ENCODE assay signal across 7 cellular contexts in genomic region chr9:107336718-107337360, GRCh38. TPM values are rescaled to one million over a fixed set of nuclear protein-coding genes. Genes with fewer than 3 reads are reported as not detected.
DNase-seq lines count a peak whose midpoint lies in the region; ATAC-seq and TF ChIP-seq lines count a peak whose summit lies in the region.

No MANE protein-coding gene starts in this region.

- WGBS in psoas muscle, 3 donors, result 34 to 48% (median 47%) methylated on average over 6 of the region's 6 CpGs

- H3K27me3 ChIP-seq in psoas muscle (ENCODE audit: insufficient read depth in 3 of 3, low read length in 2 of 3), result no peaks in the 10 kb centered on the region

- peaks cover 6 to 39% of the 10 kb centered on the region in 2 donors for H3K36me3 ChIP-seq in psoas muscle (ENCODE audit: insufficient read depth in 1 of 2, low read depth in 1 of 2)

- peak; percentile 59 for DNase-seq in ELR (ENCODE audit: low read depth)
- DNase-seq in epithelial cell of prostate (ENCODE audit: low read depth, low spot score), result peak; percentile 86
- peak in 1 of 2 donors; percentile 34 for DNase-seq in psoas muscle
- DNase-seq in NCI-H510A treated with DMSO at 0.1 percent for 48 hours (lab: John Stamatoyannopoulos, UW), result no peak
- DNase-seq in iPS-NIHi7 (ENCODE audit: extremely low spot score), result no peak

- no peaks in the 10 kb centered on the region for H3K9me3 ChIP-seq in psoas muscle

- ATAC-seq in psoas muscle (peak; percentile 38 to 64 (median 56)), GM19023 (IDR thresholded peaks at IDR 0.05; ENCODE audit: unreplicated experiment) (no peak)

- TF ChIP-seq CTCF in psoas muscle (IDR thresholded peaks at IDR 0.05), result no peak

- H3K27ac ChIP-seq in epithelial cell of prostate (peak overlapping the region; percentile 39), psoas muscle (peak overlapping the region; percentile 65)

- no peak overlapping the region for H3K4me3 ChIP-seq in psoas muscle

- intact Hi-C loops in psoas muscle (cut with DNase I), result loop anchor here (5.0 to 10.0 kb wide), 2 partner anchors 50 to 52 kb away; partner anchors contain the start of gene RAD23B (in 1 of the 2)

- H3K4me1 ChIP-seq in psoas muscle, result peaks cover 18% of the 10 kb centered on the region

TF ChIP-seq in PFSK-1, 5 proteins besides CTCF, POLR2A, EP300 and RAD21:
- 0 out of 2 replicates have a peak, but pooled peaks have one; percentile 24 for TF ChIP-seq POLR2AphosphoS5 (IDR thresholded peaks at IDR 0.05; ENCODE audit: low read depth, low read length)
- TF ChIP-seq TAF1 (IDR thresholded peaks at IDR 0.05; ENCODE audit: borderline replicate concordance, insufficient read depth, low read length), result no peak

RNA-seq across cellular contexts. Expression of gene RAD23B, which starts 53.8 kb away (rescaled TPM):
- polyA plus RNA-seq in PFSK-1 (2012; ENCODE audit: insufficient read length, low read depth), result 207 TPM
- total RNA-seq in psoas muscle, result 100 to 1,000 TPM; 175 to 258 (median 233) TPM
- 100 to 1,000 TPM; 126 to 283 (median 135) TPM for polyA plus RNA-seq in psoas muscle

Comparison
In these comparisons a context has a peak if more than half of its experiments do, and no peak if none do; other contexts are left out.
1. DNase-seq: peak in ELR (single experiment) and epithelial cell of prostate (single experiment); none in NCI-H510A treated with DMSO at 0.1 percent for 48 hours (single experiment) and iPS-NIHi7 (single experiment).